Comparison of ENCODE assay signal across 31 cellular contexts in the genomic region with DNA sequence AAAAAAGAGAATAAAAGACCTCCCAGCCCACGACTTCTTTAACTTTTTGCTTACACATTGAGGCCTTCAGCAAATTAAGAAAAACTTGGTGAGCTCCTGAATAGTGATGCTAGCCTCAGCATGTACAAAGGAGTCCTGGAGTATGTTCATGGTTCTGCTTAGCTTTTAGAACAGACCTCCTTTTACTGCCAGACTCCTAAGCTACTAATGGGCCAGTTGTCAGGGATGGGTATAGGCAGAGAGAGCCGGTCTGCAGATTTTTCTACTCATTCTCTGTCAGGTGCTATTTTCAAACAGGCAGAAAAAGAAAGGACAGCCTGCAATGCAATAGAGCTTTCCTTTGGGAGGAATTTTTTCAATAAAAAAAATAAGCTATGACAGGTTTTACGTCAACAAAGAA.
"Had no signal": no experiment of that assay in that cellular context is flagged by ENCODE, and none has a peak within 500 bp of the region (broad histone marks: within the 10 kb centered on the region; RNA-seq: fewer than 3 reads in every experiment).

No MANE protein-coding gene starts in this region.

- H3K36me3 ChIP-seq: breast epithelium, left lung, sigmoid colon, thoracic aorta had no signal

- H3K36me3 Mint-ChIP-seq: immature natural killer cell; stimulated activated effector memory CD8-positive, alpha-beta T cell treated with anti-CD3 and anti-CD28 coated beads, Interleukin-12 subunit alpha, Interleukin-12 subunit beta, amount 100 ng/mL, for 72 hours had no signal

- H3K27ac ChIP-seq: breast epithelium, left lung, parathyroid adenoma, psoas muscle had no signal

- H3K27me3 Mint-ChIP-seq: naive thymus-derived CD8-positive, alpha-beta T cell; stimulated activated naive CD8-positive, alpha-beta T cell treated with anti-CD3 and anti-CD28 coated beads, Interleukin-15, Interleukin-2, amounts not matched to agents 100 ng/mL and 50 ng/mL, for 24 hours; T-helper 17 cell; type B pancreatic cell had no signal

- DNase-seq: activated CD4-positive, alpha-beta memory T cell treated with anti-CD3 and anti-CD28 coated beads, Interleukin-2, amount 10 ng/mL, durations not matched to agents 7 days and 5 days; activated CD4-positive, alpha-beta T cell treated with anti-CD3 and anti-CD28 coated beads, Interleukin-2, amount 10 ng/mL, durations not matched to agents 24 days and 14 days; activated CD4-positive, CD25-positive, alpha-beta regulatory T cell treated with anti-CD3 and anti-CD28 coated beads, Interleukin-2, amount 50 U/mL, for 72 hours; activated CD8-positive, alpha-beta memory T cell treated with anti-CD3 and anti-CD28 coated beads, Interleukin-2, amount 50 U/mL, for 48 hours; activated gamma-delta T cell treated with Interleukin-2 at 50 U/mL for 16 hours; activated naive CD4-positive, alpha-beta T cell treated with anti-CD3 and anti-CD28 coated beads, Interleukin-2, amount 50 U/mL, for 16 hours; activated T-cell treated with anti-CD3 and anti-CD28 coated beads, Interleukin-2, amount 50 U/mL, for 24 hours; amygdala; central memory CD4-positive, alpha-beta T cell; foreskin fibroblast; head of caudate nucleus; hypothalamus; immature natural killer cell; left lung; midbrain; naive thymus-derived CD8-positive, alpha-beta T cell; nucleus accumbens; psoas muscle; sigmoid colon; stimulated activated CD4-positive, alpha-beta T cell treated with anti-CD3 and anti-CD28 coated beads, Interleukin-4, amount 100 ng/mL, for 1 hour; SW 1271; T-helper 17 cell had no signal

- H3K4me3 Mint-ChIP-seq: activated CD4-positive, alpha-beta memory T cell treated with anti-CD3 and anti-CD28 coated beads, Interleukin-2, amount 10 ng/mL, durations not matched to agents 7 days and 5 days; activated CD4-positive, alpha-beta T cell treated with anti-CD3 and anti-CD28 coated beads, Interleukin-2, amount 10 ng/mL, durations not matched to agents 24 days and 14 days; activated T-cell treated with anti-CD3 and anti-CD28 coated beads, Interleukin-2, amount 50 U/mL, for 24 hours; immature natural killer cell; naive thymus-derived CD8-positive, alpha-beta T cell; neural crest cell; stimulated activated effector memory CD8-positive, alpha-beta T cell treated with anti-CD3 and anti-CD28 coated beads, Interleukin-12 subunit alpha, Interleukin-12 subunit beta, amount 100 ng/mL, for 72 hours; stimulated activated naive CD8-positive, alpha-beta T cell treated with anti-CD3 and anti-CD28 coated beads, Interleukin-15, Interleukin-2, amounts not matched to agents 100 ng/mL and 50 ng/mL, for 24 hours; T-helper 17 cell; type B pancreatic cell had no signal

- H3K79me2 ChIP-seq: parathyroid adenoma had no signal

- FAIRE-seq: endothelial cell of umbilical vein had no signal

- H3K9me3 ChIP-seq: breast epithelium, left lung, psoas muscle, sigmoid colon, thoracic aorta had no signal

- H3K9ac ChIP-seq: parathyroid adenoma had no signal

- ATAC-seq: esophagus mucosa; left lung; naive thymus-derived CD8-positive, alpha-beta T cell; psoas muscle; stimulated activated effector memory CD8-positive, alpha-beta T cell treated with anti-CD3 and anti-CD28 coated beads, Interleukin-12 subunit alpha, Interleukin-12 subunit beta, amount 100 ng/mL, for 72 hours; T-helper 17 cell had no signal

- H2AFZ ChIP-seq: parathyroid adenoma had no signal

- H3K27me3 ChIP-seq: breast epithelium, left lung, sigmoid colon had no signal

- H3K4me3 ChIP-seq: breast epithelium, left lung, psoas muscle, sigmoid colon, thoracic aorta had no signal

- H3K9me3 Mint-ChIP-seq: activated CD4-positive, alpha-beta memory T cell treated with anti-CD3 and anti-CD28 coated beads, Interleukin-2, amount 10 ng/mL, durations not matched to agents 7 days and 5 days; activated T-cell treated with anti-CD3 and anti-CD28 coated beads, Interleukin-2, amount 50 U/mL, for 24 hours; immature natural killer cell; naive thymus-derived CD8-positive, alpha-beta T cell; neural crest cell; stimulated activated effector memory CD8-positive, alpha-beta T cell treated with anti-CD3 and anti-CD28 coated beads, Interleukin-12 subunit alpha, Interleukin-12 subunit beta, amount 100 ng/mL, for 72 hours; stimulated activated naive CD8-positive, alpha-beta T cell treated with anti-CD3 and anti-CD28 coated beads, Interleukin-15, Interleukin-2, amounts not matched to agents 100 ng/mL and 50 ng/mL, for 24 hours had no signal

- H3K4me1 ChIP-seq: breast epithelium, parathyroid adenoma had no signal

- H3K4me1 Mint-ChIP-seq: immature natural killer cell; stimulated activated effector memory CD8-positive, alpha-beta T cell treated with anti-CD3 and anti-CD28 coated beads, Interleukin-12 subunit alpha, Interleukin-12 subunit beta, amount 100 ng/mL, for 72 hours; T-helper 17 cell had no signal

- H3K27ac Mint-ChIP-seq: activated CD4-positive, alpha-beta memory T cell treated with anti-CD3 and anti-CD28 coated beads, Interleukin-2, amount 10 ng/mL, durations not matched to agents 7 days and 5 days; activated CD4-positive, alpha-beta T cell treated with anti-CD3 and anti-CD28 coated beads, Interleukin-2, amount 10 ng/mL, durations not matched to agents 24 days and 14 days; activated T-cell treated with anti-CD3 and anti-CD28 coated beads, Interleukin-2, amount 50 U/mL, for 24 hours; immature natural killer cell; naive thymus-derived CD8-positive, alpha-beta T cell; stimulated activated effector memory CD8-positive, alpha-beta T cell treated with anti-CD3 and anti-CD28 coated beads, Interleukin-12 subunit alpha, Interleukin-12 subunit beta, amount 100 ng/mL, for 72 hours; stimulated activated naive CD8-positive, alpha-beta T cell treated with anti-CD3 and anti-CD28 coated beads, Interleukin-15, Interleukin-2, amounts not matched to agents 100 ng/mL and 50 ng/mL, for 24 hours; T-helper 17 cell had no signal
